ENCODE assay signal across 13 cellular contexts in the genomic region with DNA sequence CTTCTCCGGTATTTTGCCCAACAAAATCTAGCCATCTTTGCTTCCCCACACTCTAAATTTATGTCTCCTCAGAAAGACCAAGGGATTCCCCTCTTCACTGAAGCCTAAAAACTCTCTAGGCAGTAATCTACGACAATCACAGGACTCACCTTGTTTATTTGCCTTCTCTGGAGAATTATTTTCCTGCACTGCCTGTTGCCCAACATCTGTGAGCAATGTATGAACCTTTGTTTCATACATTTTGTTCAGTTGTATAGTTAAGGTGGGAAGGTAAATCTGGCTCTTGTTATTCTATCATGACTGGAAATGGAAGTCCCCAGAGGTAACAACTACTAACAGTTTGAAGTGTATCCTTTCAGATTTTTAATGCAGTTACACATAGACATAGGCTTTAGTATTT. TPM values are rescaled to one million over a fixed set of nuclear protein-coding genes. Genes with fewer than 3 reads are reported as not detected.
DNase-seq lines count a peak whose midpoint lies in the region; ATAC-seq and TF ChIP-seq lines count a peak whose summit lies in the region.
"Had no signal": no experiment of that assay in that cellular context is flagged by ENCODE, and none has a peak within 500 bp of the region (broad histone marks: within the 10 kb centered on the region; RNA-seq: fewer than 3 reads in every experiment).

No MANE protein-coding gene starts in this region.

- H3K4me3 ChIP-seq in Loucy (ENCODE audit: low read length, poor library complexity, severe bottlenecking) (peak overlapping the region; percentile 98), coronary artery (peak overlapping the region; percentile 85)

- H3K9me3 ChIP-seq in CD4-positive, alpha-beta T cell (ENCODE audit: control insufficient read depth, low read length): no peaks in the 10 kb centered on the region
- no peaks in the 10 kb centered on the region for H3K9me3 ChIP-seq in Loucy (ENCODE audit: insufficient read depth, low read depth, low read length)
- H3K9me3 ChIP-seq: ascending aorta had no signal

- peak overlapping the region; percentile 75 for H3K4me3 Mint-ChIP-seq in CD4-positive, alpha-beta T cell
- peak overlapping the region; percentile 98 for H3K4me3 Mint-ChIP-seq in natural killer cell treated with Interleukin-12 subunit alpha and Interleukin-12 subunit beta and Interleukin-15 and Interleukin-18, amount 100 ng/mL, for 72 hours

- DNase-seq in CD4-positive, alpha-beta T cell: no peak
- no peak for DNase-seq in coronary artery (ENCODE audit: low spot score)
- DNase-seq in natural killer cell treated with Interleukin-12 subunit alpha and Interleukin-12 subunit beta and Interleukin-15 and Interleukin-18, amount 100 ng/mL, for 72 hours (ENCODE audit: low spot score): no peak
- DNase-seq in SIG-M5 (lab: John Stamatoyannopoulos, UW): no peak
- DNase-seq in activated CD4-positive, CD25-positive, alpha-beta regulatory T cell (lab: John Stamatoyannopoulos, UW): no peak
- DNase-seq: stimulated activated CD4-positive, alpha-beta T cell treated with anti-CD3 and anti-CD28 coated beads, Interleukin-4, amount 100 ng/mL, for 4 hours had no signal

- no peak for TF ChIP-seq CTCF in CD4-positive, alpha-beta T cell (IDR thresholded peaks at IDR 0.05)
- TF ChIP-seq CTCF in Loucy (conservative IDR thresholded peaks at IDR 0.05; ENCODE audit: low read length): no peak
- no peak for TF ChIP-seq CTCF in coronary artery (IDR thresholded peaks at IDR 0.05)

- intact Hi-C loops in CD4-positive, alpha-beta T cell (cut with DNase I, micrococcal nuclease): loop anchor here (5.0 to 10.0 kb wide), 4 partner anchors 79 to 814 kb away; a partner anchor contains a TSS

- peak overlapping the region; percentile 88 for H3K9ac ChIP-seq in Loucy (ENCODE audit: low read depth, low read length, poor library complexity, severe bottlenecking)

- peaks cover 83% of the 10 kb centered on the region for H3K79me2 ChIP-seq in Loucy (ENCODE audit: insufficient read depth, low read length)

- H4K20me1 ChIP-seq in Loucy (ENCODE audit: insufficient read depth, low read length, poor library complexity, severe bottlenecking): peaks cover 53% of the 10 kb centered on the region

- peaks cover 47% of the 10 kb centered on the region for H3K4me1 ChIP-seq in Loucy (ENCODE audit: insufficient read depth, low read length, poor library complexity, severe bottlenecking)

- no peak overlapping the region for H2AFZ ChIP-seq in Loucy (ENCODE audit: low read length)

- no peak overlapping the region for H3K27ac ChIP-seq in CD4-positive, alpha-beta T cell (ENCODE audit: low read depth, low read length)
- H3K27ac ChIP-seq in coronary artery: no peak overlapping the region

- CTCF ChIA-PET in CD4-positive, alpha-beta T cell (lab: Charles Lee): no interaction called here

- ATAC-seq in CD4-positive, alpha-beta T cell (ENCODE audit: poor library complexity): no peak
- ATAC-seq in natural killer cell treated with Interleukin-12 subunit alpha and Interleukin-12 subunit beta and Interleukin-15 and Interleukin-18, amount 100 ng/mL, for 72 hours: no peak
- ATAC-seq in HG03521 (IDR thresholded peaks at IDR 0.05; ENCODE audit: unreplicated experiment): no peak
- no peak for ATAC-seq in GM21529 (IDR thresholded peaks at IDR 0.05; ENCODE audit: unreplicated experiment)

- peaks cover 28% of the 10 kb centered on the region; the same call in 1 of the 2 replicates for H3K36me3 ChIP-seq in Loucy (ENCODE audit: insufficient read depth, low read length)

- peaks cover 69% of the 10 kb centered on the region for H3K4me1 Mint-ChIP-seq in CD4-positive, alpha-beta T cell (ENCODE audit: low read depth)
- H3K4me1 Mint-ChIP-seq in natural killer cell treated with Interleukin-12 subunit alpha and Interleukin-12 subunit beta and Interleukin-15 and Interleukin-18, amount 100 ng/mL, for 72 hours (ENCODE audit: low read depth in 2 of 2): peaks cover 43 to 49% of the 10 kb centered on the region in 2 donors

- H3K27me3 Mint-ChIP-seq in CD4-positive, alpha-beta T cell: no peaks in the 10 kb centered on the region
- no peaks in the 10 kb centered on the region for H3K27me3 Mint-ChIP-seq in natural killer cell treated with Interleukin-12 subunit alpha and Interleukin-12 subunit beta and Interleukin-15 and Interleukin-18, amount 100 ng/mL, for 72 hours

- POLR2A ChIA-PET in CD4-positive, alpha-beta T cell (lab: Charles Lee): no interaction called here

- no peaks in the 10 kb centered on the region for H3F3A ChIP-seq in Loucy (ENCODE audit: low read depth)

- no peaks in the 10 kb centered on the region for H3K9me2 ChIP-seq in Loucy (replicated peaks; ENCODE audit: low read depth, low read length)

- H3K27ac Mint-ChIP-seq in CD4-positive, alpha-beta T cell: peak overlapping the region; percentile 97
- H3K27ac Mint-ChIP-seq in natural killer cell treated with Interleukin-12 subunit alpha and Interleukin-12 subunit beta and Interleukin-15 and Interleukin-18, amount 100 ng/mL, for 72 hours: peak overlapping the region; percentile 10 to 100

- H3K36me3 Mint-ChIP-seq in CD4-positive, alpha-beta T cell (ENCODE audit: low read depth): peaks cover 82% of the 10 kb centered on the region
- peaks cover 38% of the 10 kb centered on the region for H3K36me3 Mint-ChIP-seq in natural killer cell treated with Interleukin-12 subunit alpha and Interleukin-12 subunit beta and Interleukin-15 and Interleukin-18, amount 100 ng/mL, for 72 hours

- no peaks in the 10 kb centered on the region for H3K9me3 Mint-ChIP-seq in CD4-positive, alpha-beta T cell
- H3K9me3 Mint-ChIP-seq in natural killer cell treated with Interleukin-12 subunit alpha and Interleukin-12 subunit beta and Interleukin-15 and Interleukin-18, amount 100 ng/mL, for 72 hours: no peaks in the 10 kb centered on the region

- no peaks in the 10 kb centered on the region for H3K27me3 ChIP-seq in CD4-positive, alpha-beta T cell (ENCODE audit: control insufficient read depth, insufficient read depth, low read length)
- no peaks in the 10 kb centered on the region for H3K27me3 ChIP-seq in Loucy (ENCODE audit: insufficient read depth, low read length, poor library complexity, severe bottlenecking)
- H3K27me3 ChIP-seq: ascending aorta had no signal

- peak overlapping the region; percentile 96 for H3K4me2 ChIP-seq in Loucy (ENCODE audit: low read depth, low read length, poor library complexity, severe bottlenecking)

RNA-seq across cellular contexts. Expression of a gene that starts 2.2 kb away (rescaled TPM):
- 100 to 1,000 TPM in 1 of 2 experiments, 10 to 100 TPM in 1; 95.0 to 107 TPM for total RNA-seq in CD4-positive, alpha-beta T cell
- total RNA-seq in natural killer cell treated with Interleukin-12 subunit alpha and Interleukin-12 subunit beta and Interleukin-15 and Interleukin-18, amount 100 ng/mL, for 72 hours: 100 to 1,000 TPM; 221 to 231 TPM

RNA-seq across cellular contexts. Expression of a gene that starts 2.3 kb away (rescaled TPM):
- total RNA-seq in CD4-positive, alpha-beta T cell: 10 to 100 TPM; 54.9 to 56.6 TPM
- total RNA-seq in natural killer cell treated with Interleukin-12 subunit alpha and Interleukin-12 subunit beta and Interleukin-15 and Interleukin-18, amount 100 ng/mL, for 72 hours: 10 to 100 TPM; 92.5 to 95.9 TPM

RNA-seq across cellular contexts. Expression of a gene that starts 26.0 kb away (rescaled TPM):
- total RNA-seq in CD4-positive, alpha-beta T cell: under 1 TPM in 1 of 2 experiments, not detected in 1; 0.08 TPM
- 1 to 10 TPM; 1.2 to 2.0 TPM for total RNA-seq in natural killer cell treated with Interleukin-12 subunit alpha and Interleukin-12 subunit beta and Interleukin-15 and Interleukin-18, amount 100 ng/mL, for 72 hours
- total RNA-seq: ascending aorta, Daoy, glomerular endothelial cell, urinary bladder had no signal

RNA-seq across cellular contexts. Expression of a gene that starts 55.9 kb away (rescaled TPM):
- 10 to 100 TPM; 32.0 to 33.4 TPM for total RNA-seq in CD4-positive, alpha-beta T cell
- 10 to 100 TPM; 38.7 to 69.8 TPM for total RNA-seq in natural killer cell treated with Interleukin-12 subunit alpha and Interleukin-12 subunit beta and Interleukin-15 and Interleukin-18, amount 100 ng/mL, for 72 hours

RNA-seq across cellular contexts. Expression of a gene that starts 59.5 kb away (rescaled TPM):
- total RNA-seq in CD4-positive, alpha-beta T cell: not detected
- total RNA-seq in natural killer cell treated with Interleukin-12 subunit alpha and Interleukin-12 subunit beta and Interleukin-15 and Interleukin-18, amount 100 ng/mL, for 72 hours: not detected
